Comparison of ENCODE assay signal across 21 cellular contexts in the genomic region with DNA sequence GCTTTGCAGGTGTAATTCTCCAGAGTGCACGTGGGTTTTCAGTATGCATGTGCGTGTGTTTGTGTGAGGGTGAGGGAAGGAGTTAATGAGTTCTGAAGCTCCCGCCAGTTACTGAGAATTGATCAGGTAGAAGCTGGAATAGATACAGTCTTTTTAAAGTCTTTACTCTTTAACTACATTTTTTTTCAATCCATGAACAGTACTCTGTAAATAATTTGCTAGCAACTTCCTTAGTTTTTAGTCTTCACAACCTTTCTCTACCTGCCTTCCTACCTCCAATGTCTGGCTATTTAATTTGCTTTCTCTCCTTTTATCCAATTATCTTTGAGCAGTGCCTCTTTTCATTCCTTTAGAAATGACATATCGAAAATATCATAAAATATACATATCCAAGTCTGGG.
"Had no signal": no experiment of that assay in that cellular context is flagged by ENCODE, and none has a peak within 500 bp of the region (broad histone marks: within the 10 kb centered on the region; RNA-seq: fewer than 3 reads in every experiment).

No MANE protein-coding gene starts in this region.

- H3K27ac Mint-ChIP-seq: activated naive CD4-positive, alpha-beta T cell treated with anti-CD3 and anti-CD28 coated beads, Interleukin-2, amount 50 U/mL, for 24 hours; activated T-cell treated with anti-CD3 and anti-CD28 coated beads, Interleukin-2, amount 50 U/mL, for 72 hours; memory B cell; naive thymus-derived CD8-positive, alpha-beta T cell; stimulated activated effector memory CD8-positive, alpha-beta T cell treated with anti-CD3 and anti-CD28 coated beads, Interleukin-12 subunit alpha, Interleukin-12 subunit beta, amount 100 ng/mL, for 72 hours; T-helper 17 cell had no signal

- ATAC-seq: activated T-cell treated with anti-CD3 and anti-CD28 coated beads, Interleukin-2, amount 50 U/mL, for 72 hours; naive thymus-derived CD8-positive, alpha-beta T cell; sciatic nerve; stimulated activated effector memory CD8-positive, alpha-beta T cell treated with anti-CD3 and anti-CD28 coated beads, Interleukin-12 subunit alpha, Interleukin-12 subunit beta, amount 100 ng/mL, for 72 hours; T-helper 17 cell had no signal

- H3K27ac ChIP-seq: breast epithelium, esophagus muscularis mucosa, ovary, stomach, testis, upper lobe of left lung, WERI-Rb-1 had no signal

- H3K9me3 Mint-ChIP-seq: activated naive CD4-positive, alpha-beta T cell treated with anti-CD3 and anti-CD28 coated beads, Interleukin-2, amount 50 U/mL, for 24 hours; memory B cell; naive thymus-derived CD8-positive, alpha-beta T cell had no signal

- H3K36me3 ChIP-seq: breast epithelium, esophagus muscularis mucosa, ovary, stomach, upper lobe of left lung, WERI-Rb-1 had no signal

- H3K4me3 ChIP-seq: breast epithelium, esophagus muscularis mucosa, ovary, smooth muscle cell, stomach, testis, upper lobe of left lung had no signal

- H3K27me3 ChIP-seq: breast epithelium, esophagus muscularis mucosa, ovary, stomach, testis, upper lobe of left lung had no signal

- DNase-seq: activated CD4-positive, alpha-beta T cell treated with anti-CD3 and anti-CD28 coated beads, Interleukin-2, amount 50 U/mL, for 4 hours; activated gamma-delta T cell; activated T-cell treated with anti-CD3 and anti-CD28 coated beads, Interleukin-2, amount 50 U/mL, for 72 hours; cerebellar nuclear complex; effector CD4-positive, alpha-beta T cell; islet precursor cell; naive thymus-derived CD8-positive, alpha-beta T cell; ovary; stimulated activated CD4-positive, alpha-beta T cell treated with anti-CD3 and anti-CD28 coated beads, Interleukin-4, amount 100 ng/mL, for 24 hours; stomach; T-helper 17 cell; testis; upper lobe of left lung; WERI-Rb-1 had no signal

- H3K9me3 ChIP-seq: breast epithelium, esophagus muscularis mucosa, ovary, stomach, testis, upper lobe of left lung had no signal

- H3K27me3 Mint-ChIP-seq: activated naive CD4-positive, alpha-beta T cell treated with anti-CD3 and anti-CD28 coated beads, Interleukin-2, amount 50 U/mL, for 24 hours; memory B cell; naive thymus-derived CD8-positive, alpha-beta T cell; T-helper 17 cell had no signal

- H3K36me3 Mint-ChIP-seq: activated naive CD4-positive, alpha-beta T cell treated with anti-CD3 and anti-CD28 coated beads, Interleukin-2, amount 50 U/mL, for 24 hours; memory B cell; naive thymus-derived CD8-positive, alpha-beta T cell; stimulated activated effector memory CD8-positive, alpha-beta T cell treated with anti-CD3 and anti-CD28 coated beads, Interleukin-12 subunit alpha, Interleukin-12 subunit beta, amount 100 ng/mL, for 72 hours had no signal

- H3K4me1 Mint-ChIP-seq: activated naive CD4-positive, alpha-beta T cell treated with anti-CD3 and anti-CD28 coated beads, Interleukin-2, amount 50 U/mL, for 24 hours; naive thymus-derived CD8-positive, alpha-beta T cell; stimulated activated effector memory CD8-positive, alpha-beta T cell treated with anti-CD3 and anti-CD28 coated beads, Interleukin-12 subunit alpha, Interleukin-12 subunit beta, amount 100 ng/mL, for 72 hours; T-helper 17 cell had no signal

- H3K4me1 ChIP-seq: breast epithelium, stomach, upper lobe of left lung had no signal

- H3K4me2 ChIP-seq: smooth muscle cell had no signal

- H3K4me3 Mint-ChIP-seq: activated naive CD4-positive, alpha-beta T cell treated with anti-CD3 and anti-CD28 coated beads, Interleukin-2, amount 50 U/mL, for 24 hours; activated T-cell treated with anti-CD3 and anti-CD28 coated beads, Interleukin-2, amount 50 U/mL, for 72 hours; memory B cell; naive thymus-derived CD8-positive, alpha-beta T cell; stimulated activated effector memory CD8-positive, alpha-beta T cell treated with anti-CD3 and anti-CD28 coated beads, Interleukin-12 subunit alpha, Interleukin-12 subunit beta, amount 100 ng/mL, for 72 hours; T-helper 17 cell had no signal
